Comparison of ENCODE assay signal across 10 cellular contexts in the genomic region with DNA sequence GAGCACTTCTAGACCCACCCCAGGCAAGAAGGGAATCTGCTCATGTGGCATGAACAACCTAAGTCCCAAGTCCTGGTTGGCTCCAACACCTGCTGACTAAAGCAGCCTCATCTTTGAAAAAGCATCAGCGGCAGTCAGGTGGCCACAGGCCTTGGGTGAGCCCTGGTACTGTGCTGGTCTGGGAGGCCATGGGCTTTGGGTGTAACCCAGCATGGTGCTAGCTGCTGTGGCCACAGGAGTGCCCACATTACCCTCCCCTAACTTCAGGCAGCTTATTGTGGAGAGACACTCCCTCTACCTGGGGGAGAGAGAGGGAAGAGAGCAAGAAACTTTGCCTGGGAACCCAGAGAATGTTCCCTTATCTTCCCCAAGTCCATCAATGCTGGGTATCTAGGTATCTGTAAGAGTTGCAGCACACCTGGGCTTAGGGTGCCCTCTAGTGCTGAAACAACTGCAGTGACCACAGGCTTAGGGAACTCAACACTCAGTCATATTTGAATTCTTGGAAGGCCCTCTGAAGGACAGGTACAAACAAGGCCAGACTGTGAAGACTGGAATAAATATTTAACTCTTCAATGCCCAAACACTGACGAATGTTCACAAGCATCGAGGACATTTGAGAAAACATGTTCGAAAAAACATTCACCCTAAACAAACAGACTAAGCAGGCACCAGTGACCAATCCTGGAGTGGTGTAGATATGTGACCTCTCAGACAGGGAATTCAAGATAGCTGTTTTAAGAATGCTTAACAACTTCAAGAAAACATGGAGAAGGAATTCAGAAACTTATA.
DNase-seq lines count a peak whose midpoint lies in the region; ATAC-seq and TF ChIP-seq lines count a peak whose summit lies in the region.
"Had no signal": no experiment of that assay in that cellular context is flagged by ENCODE, and none has a peak within 500 bp of the region (broad histone marks: within the 10 kb centered on the region; RNA-seq: fewer than 3 reads in every experiment).

No MANE protein-coding gene starts in this region.

- WGBS in prostate gland, result 97% methylated on average over 4 of the region's 4 CpGs

- in situ Hi-C loops in T47D (cut with HindIII; ENCODE audit: low pct_unique_long_range_greater_than_20kb, low sequenced_read_pairs), result no loop called here

- no peaks in the 10 kb centered on the region for H3F3A ChIP-seq in Loucy (ENCODE audit: low read depth)

- intact Hi-C loops in prostate gland (cut with DNase I), result no loop called here

- no peak for ATAC-seq in HG03097 (IDR thresholded peaks at IDR 0.05; ENCODE audit: low FRiP score, unreplicated experiment)

- H2AFZ ChIP-seq in Loucy (ENCODE audit: low read length) (no peak overlapping the region), osteoblast (ENCODE audit: low read length) (no peak overlapping the region)

- no peaks in the 10 kb centered on the region for H3K79me2 ChIP-seq in Loucy (ENCODE audit: insufficient read depth, low read length)
- peaks cover 40% of the 10 kb centered on the region for H3K79me2 ChIP-seq in osteoblast (ENCODE audit: insufficient read depth, low read length)

- H4K20me1 ChIP-seq in Loucy (ENCODE audit: insufficient read depth, low read length, poor library complexity, severe bottlenecking), result no peaks in the 10 kb centered on the region
- peaks cover 7% of the 10 kb centered on the region for H4K20me1 ChIP-seq in osteoblast (ENCODE audit: insufficient read depth, low read length)
- H4K20me1 ChIP-seq: BLaER1 had no signal

- no peaks in the 10 kb centered on the region for H3K9me2 ChIP-seq in Loucy (replicated peaks; ENCODE audit: low read depth, low read length)

- no peak overlapping the region for H3K4me3 ChIP-seq in Loucy (ENCODE audit: low read length, poor library complexity, severe bottlenecking)
- no peak overlapping the region for H3K4me3 ChIP-seq in osteoblast (ENCODE audit: insufficient read depth, low read length)
- no peak overlapping the region for H3K4me3 ChIP-seq in prostate gland
- H3K4me3 ChIP-seq: BLaER1, SJSA1 had no signal

- TF ChIP-seq CTCF in Loucy (conservative IDR thresholded peaks at IDR 0.05; ENCODE audit: low read length) (peak; percentile 69), osteoblast (IDR thresholded peaks at IDR 0.05; ENCODE audit: extremely low read depth, low read depth, low read length) (peak; percentile 45), prostate gland (IDR thresholded peaks at IDR 0.05) (no peak)

- H3K9me3 ChIP-seq in Loucy (ENCODE audit: insufficient read depth, low read depth, low read length) (peaks cover 9% of the 10 kb centered on the region; the same call in 1 of the 2 replicates), osteoblast (ENCODE audit: low read depth, low read length) (peaks cover 9% of the 10 kb centered on the region), prostate gland (no peaks in the 10 kb centered on the region)

- no peak overlapping the region for H3K4me2 ChIP-seq in Loucy (ENCODE audit: low read depth, low read length, poor library complexity, severe bottlenecking)
- H3K4me2 ChIP-seq in osteoblast (ENCODE audit: insufficient read depth, low read length), result no peak overlapping the region
- H3K4me2 ChIP-seq: BLaER1 had no signal

- DNase-seq in NCI-H2081 (lab: John Stamatoyannopoulos, UW), result peak; percentile 7 to 25
- DNase-seq in NCI-H2081 treated with DMSO at 0.1 percent for 48 hours (lab: John Stamatoyannopoulos, UW), result no peak
- DNase-seq in T47D (ENCODE audit: low read depth in 1 of 2, low spot score in 1 of 2), result peak; percentile 9 to 77
- DNase-seq in osteoblast (ENCODE audit: insufficient read length, low spot score, missing footprints), result peak; percentile 47
- no peak for DNase-seq in middle frontal gyrus (ENCODE audit: extremely low spot score, low spot score)
- no peak for DNase-seq in prostate gland (ENCODE audit: low spot score)

- no peak overlapping the region for H3K9ac ChIP-seq in Loucy (ENCODE audit: low read depth, low read length, poor library complexity, severe bottlenecking)
- H3K9ac ChIP-seq: BLaER1 had no signal

- H3K27me3 ChIP-seq in Loucy (ENCODE audit: insufficient read depth, low read length, poor library complexity, severe bottlenecking) (peaks cover 4% of the 10 kb centered on the region), osteoblast (ENCODE audit: insufficient read depth, low read length) (no peaks in the 10 kb centered on the region), prostate gland (replicated peaks; ENCODE audit: insufficient read depth) (no peaks in the 10 kb centered on the region)
- H3K27me3 ChIP-seq: BLaER1, SJSA1 had no signal

- H3K36me3 ChIP-seq in Loucy (ENCODE audit: insufficient read depth, low read length) (peaks cover 18% of the 10 kb centered on the region; the same call in 1 of the 2 replicates), osteoblast (ENCODE audit: insufficient read depth, low read length) (peaks cover 81% of the 10 kb centered on the region), prostate gland (peaks cover 0 to 3% of the 10 kb centered on the region in 2 donors)

- no peak overlapping the region for H3K27ac ChIP-seq in osteoblast (ENCODE audit: low read depth, low read length)
- no peak overlapping the region for H3K27ac ChIP-seq in prostate gland
- H3K27ac ChIP-seq: BLaER1, SJSA1 had no signal

- no peak for TF ChIP-seq POLR2A in prostate gland (IDR thresholded peaks at IDR 0.05)

- no peaks in the 10 kb centered on the region for H3K4me1 ChIP-seq in Loucy (ENCODE audit: insufficient read depth, low read length, poor library complexity, severe bottlenecking)
- no peaks in the 10 kb centered on the region for H3K4me1 ChIP-seq in osteoblast (ENCODE audit: insufficient read depth, low read length)
- no peaks in the 10 kb centered on the region for H3K4me1 ChIP-seq in prostate gland (replicated peaks)
- H3K4me1 ChIP-seq: BLaER1, SJSA1 had no signal

Comparison
In these comparisons a context has a peak if more than half of its experiments do, and no peak if none do; other contexts are left out.
1. DNase-seq: peak in NCI-H2081 (2 of 2), T47D (2 of 2) and osteoblast (single experiment); none in NCI-H2081 treated with DMSO at 0.1 percent for 48 hours (single experiment), middle frontal gyrus (single experiment) and prostate gland (single experiment).
2. CTCF ChIP-seq: peak in Loucy (single experiment) and osteoblast (single experiment); none in prostate gland (0 of 4).